8 cellular contexts compared by ENCODE assay signal in the genomic region with DNA sequence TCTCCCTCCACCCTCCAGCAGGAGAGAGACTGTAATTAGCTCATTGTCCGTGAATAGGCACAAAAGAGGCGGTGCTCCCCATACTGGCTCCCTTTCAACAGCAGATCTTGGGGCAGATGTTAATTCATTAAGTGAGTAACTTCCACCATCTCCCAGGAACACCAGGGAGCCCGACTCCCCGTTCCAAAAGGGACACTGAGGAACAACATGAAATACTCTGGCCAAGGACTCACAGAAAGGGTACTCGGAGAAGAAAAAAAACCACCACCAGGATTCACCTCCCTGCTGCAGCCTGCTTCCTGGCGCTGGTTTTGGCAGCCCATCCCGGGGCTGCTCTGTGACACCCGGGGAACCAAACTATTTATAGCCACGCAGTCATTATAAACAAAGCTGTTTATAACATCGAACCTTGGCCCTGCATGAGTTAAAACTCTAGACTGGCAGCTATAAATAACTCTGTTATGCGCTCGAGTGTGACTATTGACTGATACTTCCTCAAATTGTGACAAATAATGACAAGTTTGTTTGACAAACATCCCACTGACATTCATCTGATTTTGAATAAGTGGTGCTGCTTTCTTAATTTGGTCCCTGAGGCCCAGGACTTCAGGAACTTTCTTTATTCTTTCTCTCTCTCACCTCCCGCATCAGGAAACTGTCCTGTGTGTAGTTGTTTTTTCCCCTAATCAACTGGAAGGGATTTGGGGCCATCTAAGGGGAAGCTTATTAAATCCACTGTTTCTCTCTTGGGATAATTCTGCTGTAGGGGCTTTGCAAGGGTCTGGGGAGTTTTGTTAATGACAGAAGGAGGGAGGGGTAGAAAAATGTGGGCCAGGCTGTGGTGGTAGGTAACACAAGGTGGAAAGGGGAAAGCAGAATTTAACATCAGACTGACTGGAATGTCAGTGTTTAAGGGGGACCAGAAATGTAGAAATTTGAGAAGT.
DNase-seq lines count a peak whose midpoint lies in the region; ATAC-seq and TF ChIP-seq lines count a peak whose summit lies in the region.

No MANE protein-coding gene starts in this region.

- H3K36me3 ChIP-seq in neural cell (ENCODE audit: insufficient read depth, low read length), result no peaks in the 10 kb centered on the region

- H3K27ac ChIP-seq in neural cell (ENCODE audit: low read length), result no peak overlapping the region

- TF ChIP-seq RAD21 in neural cell (conservative IDR thresholded peaks at IDR 0.05), result no peak

- peak; percentile 55 for TF ChIP-seq EP300 in neural cell (conservative IDR thresholded peaks at IDR 0.05; ENCODE audit: poor library complexity, severe bottlenecking)

- H3K4me3 ChIP-seq in epithelial cell of esophagus (ENCODE audit: low read length) (no peak overlapping the region), neural cell (ENCODE audit: low read length) (no peak overlapping the region)

- no peaks in the 10 kb centered on the region for H3K9me3 Mint-ChIP-seq in stimulated activated naive CD8-positive, alpha-beta T cell treated with anti-CD3 and anti-CD28 coated beads, Interleukin-15, Interleukin-2, amounts not matched to agents 100 ng/mL and 50 ng/mL, for 24 hours

- no peaks in the 10 kb centered on the region for H3K36me3 Mint-ChIP-seq in stimulated activated naive CD8-positive, alpha-beta T cell treated with anti-CD3 and anti-CD28 coated beads, Interleukin-15, Interleukin-2, amounts not matched to agents 100 ng/mL and 50 ng/mL, for 24 hours (ENCODE audit: low read depth)

- H3K4me3 Mint-ChIP-seq in stimulated activated naive CD8-positive, alpha-beta T cell treated with anti-CD3 and anti-CD28 coated beads, Interleukin-15, Interleukin-2, amounts not matched to agents 100 ng/mL and 50 ng/mL, for 24 hours, result peak overlapping the region; percentile 39

- no peaks in the 10 kb centered on the region for H3K9me2 ChIP-seq in neural cell (ENCODE audit: insufficient read depth, low read length)

- H4K20me1 ChIP-seq in neural cell (ENCODE audit: insufficient read depth), result no peaks in the 10 kb centered on the region

- H3K9ac ChIP-seq in neural cell (ENCODE audit: low read length), result no peak overlapping the region

- H3K27me3 ChIP-seq in neural cell (ENCODE audit: insufficient read depth, low read depth, low read length), result no peaks in the 10 kb centered on the region

- no peaks in the 10 kb centered on the region for H3F3A ChIP-seq in neural cell (ENCODE audit: insufficient read depth, low read length, poor library complexity, severe bottlenecking)

- no peaks in the 10 kb centered on the region for H3K27me3 Mint-ChIP-seq in stimulated activated naive CD8-positive, alpha-beta T cell treated with anti-CD3 and anti-CD28 coated beads, Interleukin-15, Interleukin-2, amounts not matched to agents 100 ng/mL and 50 ng/mL, for 24 hours

- TF ChIP-seq CTCF in epithelial cell of esophagus (IDR thresholded peaks at IDR 0.05; ENCODE audit: insufficient read depth, low read depth, low read length, missing control alignments) (peak; percentile 24), neural cell (IDR thresholded peaks at IDR 0.05; ENCODE audit: poor library complexity, severe bottlenecking) (no peak)

- no peak for ATAC-seq in stimulated activated naive CD8-positive, alpha-beta T cell treated with anti-CD3 and anti-CD28 coated beads, Interleukin-15, Interleukin-2, amounts not matched to agents 100 U/mL and 50 U/mL, for 24 hours
- no peak for ATAC-seq in HG02763 (IDR thresholded peaks at IDR 0.05; ENCODE audit: unreplicated experiment)
- ATAC-seq in HG03460 (IDR thresholded peaks at IDR 0.05; ENCODE audit: unreplicated experiment), result no peak

- DNase-seq in stimulated activated naive CD8-positive, alpha-beta T cell treated with anti-CD3 and anti-CD28 coated beads, Interleukin-15, Interleukin-2, amounts not matched to agents 100 U/mL and 50 U/mL, for 24 hours, result no peak
- peak; percentile 94 for DNase-seq in NCI-H69 (lab: John Stamatoyannopoulos, UW)
- DNase-seq in epithelial cell of esophagus (ENCODE audit: low read depth), result peak; percentile 62
- no peak for DNase-seq in amniotic stem cell (lab: John Stamatoyannopoulos, UW)

- no peak overlapping the region for H2AFZ ChIP-seq in neural cell (ENCODE audit: low read depth, low read length)

- H3K9me3 ChIP-seq in neural cell (ENCODE audit: low read length), result no peaks in the 10 kb centered on the region

- H3K4me1 Mint-ChIP-seq in stimulated activated naive CD8-positive, alpha-beta T cell treated with anti-CD3 and anti-CD28 coated beads, Interleukin-15, Interleukin-2, amounts not matched to agents 100 ng/mL and 50 ng/mL, for 24 hours (ENCODE audit: low read depth), result peaks cover 68% of the 10 kb centered on the region

- H3K79me2 ChIP-seq in neural cell (replicated peaks; ENCODE audit: insufficient read depth, low read length), result no peaks in the 10 kb centered on the region

- peak overlapping the region; percentile 36 for H3K4me2 ChIP-seq in neural cell (ENCODE audit: low read length)

- H3K27ac Mint-ChIP-seq in stimulated activated naive CD8-positive, alpha-beta T cell treated with anti-CD3 and anti-CD28 coated beads, Interleukin-15, Interleukin-2, amounts not matched to agents 100 ng/mL and 50 ng/mL, for 24 hours, result peak overlapping the region; percentile 81

TF ChIP-seq in neural cell, 6 proteins besides CTCF, POLR2A, EP300 and RAD21:
- TF ChIP-seq MXI1 (conservative IDR thresholded peaks at IDR 0.05; ENCODE audit: poor library complexity, severe bottlenecking) (no peak), POLR2AphosphoS5 (IDR thresholded peaks at IDR 0.05) (peak; percentile 73), TAF1 (IDR thresholded peaks at IDR 0.05; ENCODE audit: low read depth) (no peak), SMC3 (conservative IDR thresholded peaks at IDR 0.05; ENCODE audit: poor library complexity) (no peak), EZH2 (IDR thresholded peaks at IDR 0.05; ENCODE audit: borderline replicate concordance, insufficient read depth, low read length, poor library complexity, severe bottlenecking) (no peak)
- TF ChIP-seq, protein P1, sequence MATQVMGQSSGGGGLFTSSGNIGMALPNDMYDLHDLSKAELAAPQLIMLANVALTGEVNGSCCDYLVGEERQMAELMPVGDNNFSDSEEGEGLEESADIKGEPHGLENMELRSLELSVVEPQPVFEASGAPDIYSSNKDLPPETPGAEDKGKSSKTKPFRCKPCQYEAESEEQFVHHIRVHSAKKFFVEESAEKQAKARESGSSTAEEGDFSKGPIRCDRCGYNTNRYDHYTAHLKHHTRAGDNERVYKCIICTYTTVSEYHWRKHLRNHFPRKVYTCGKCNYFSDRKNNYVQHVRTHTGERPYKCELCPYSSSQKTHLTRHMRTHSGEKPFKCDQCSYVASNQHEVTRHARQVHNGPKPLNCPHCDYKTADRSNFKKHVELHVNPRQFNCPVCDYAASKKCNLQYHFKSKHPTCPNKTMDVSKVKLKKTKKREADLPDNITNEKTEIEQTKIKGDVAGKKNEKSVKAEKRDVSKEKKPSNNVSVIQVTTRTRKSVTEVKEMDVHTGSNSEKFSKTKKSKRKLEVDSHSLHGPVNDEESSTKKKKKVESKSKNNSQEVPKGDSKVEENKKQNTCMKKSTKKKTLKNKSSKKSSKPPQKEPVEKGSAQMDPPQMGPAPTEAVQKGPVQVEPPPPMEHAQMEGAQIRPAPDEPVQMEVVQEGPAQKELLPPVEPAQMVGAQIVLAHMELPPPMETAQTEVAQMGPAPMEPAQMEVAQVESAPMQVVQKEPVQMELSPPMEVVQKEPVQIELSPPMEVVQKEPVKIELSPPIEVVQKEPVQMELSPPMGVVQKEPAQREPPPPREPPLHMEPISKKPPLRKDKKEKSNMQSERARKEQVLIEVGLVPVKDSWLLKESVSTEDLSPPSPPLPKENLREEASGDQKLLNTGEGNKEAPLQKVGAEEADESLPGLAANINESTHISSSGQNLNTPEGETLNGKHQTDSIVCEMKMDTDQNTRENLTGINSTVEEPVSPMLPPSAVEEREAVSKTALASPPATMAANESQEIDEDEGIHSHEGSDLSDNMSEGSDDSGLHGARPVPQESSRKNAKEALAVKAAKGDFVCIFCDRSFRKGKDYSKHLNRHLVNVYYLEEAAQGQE (IDR thresholded peaks at IDR 0.05; ENCODE audit: borderline replicate concordance), result no peak

Comparison
In these comparisons a context has a peak if more than half of its experiments do, and no peak if none do; other contexts are left out.
1. DNase-seq: peak in NCI-H69 (single experiment) and epithelial cell of esophagus (single experiment); none in stimulated activated naive CD8-positive, alpha-beta T cell treated with anti-CD3 and anti-CD28 coated beads, Interleukin-15, Interleukin-2, amounts not matched to agents 100 U/mL and 50 U/mL, for 24 hours (single experiment) and amniotic stem cell (single experiment).